ENCODE assay signal across 8 cellular contexts in genomic region chr15:63122002-63122893, GRCh38. TPM values are rescaled to one million over a fixed set of nuclear protein-coding genes. Genes with fewer than 3 reads are reported as not detected.
DNase-seq lines count a peak whose midpoint lies in the region; ATAC-seq, FAIRE-seq and TF ChIP-seq lines count a peak whose summit lies in the region.

No MANE protein-coding gene starts in this region.

- DNase-seq in NK-92 treated with Interleukin-12 subunit alpha and Interleukin-12 subunit beta, amount 100 ng/mL, for 24 hours (lab: John Stamatoyannopoulos, UW): peak; percentile 77
- DNase-seq in NK-92 (lab: John Stamatoyannopoulos, UW; ENCODE audit: unreplicated experiment): no peak
- peak; percentile 19 for DNase-seq in NCI-H2196 (lab: John Stamatoyannopoulos, UW; ENCODE audit: unreplicated experiment)
- DNase-seq in activated CD4-positive, CD25-positive, alpha-beta regulatory T cell treated with anti-CD3 and anti-CD28 coated beads, Interleukin-2, amount 50 U/mL, for 72 hours: peak; percentile 80
- DNase-seq in central memory CD8-positive, alpha-beta T cell (ENCODE audit: low spot score in 2 of 2): peak; percentile 58 to 66
- DNase-seq in kidney: peak; percentile 95
- DNase-seq in stimulated activated CD4-positive, alpha-beta T cell treated with anti-CD3 and anti-CD28 coated beads, Interleukin-15, amount 100 ng/mL, for 1 hour (ENCODE audit: low read depth in 1 of 2, low spot score in 1 of 2): peak; percentile 24 to 54

- no peaks in the 10 kb centered on the region for H3K9me3 ChIP-seq in kidney (ENCODE audit: control insufficient read depth in 1 of 2, low read length in 2 of 2)

- H3K4me3 ChIP-seq in kidney (ENCODE audit: low read length in 2 of 2): peak overlapping the region; percentile 83 to 87

- H3K9ac ChIP-seq in kidney (ENCODE audit: low read length in 2 of 2): peak overlapping the region; percentile 47 to 80

- no peaks in the 10 kb centered on the region for H3K4me1 ChIP-seq in kidney (ENCODE audit: control insufficient read depth in 1 of 2, insufficient read depth in 1 of 2, low read depth in 1 of 2, low read length in 2 of 2)

- H3K27ac ChIP-seq in kidney (ENCODE audit: low read depth in 2 of 2, low read length in 2 of 2): peak overlapping the region; percentile 88 to 91

- peak; percentile 84 for ATAC-seq in HG02981 (IDR thresholded peaks at IDR 0.05; ENCODE audit: unreplicated experiment)
- peak; percentile 84 for ATAC-seq in central memory CD8-positive, alpha-beta T cell (replicated peaks; ENCODE audit: extremely low read depth, poor library complexity, severe bottlenecking)

- H3K36me3 Mint-ChIP-seq in central memory CD8-positive, alpha-beta T cell (ENCODE audit: insufficient read depth): peaks cover 11% of the 10 kb centered on the region

- peak overlapping the region; percentile 80 for H3K4me3 Mint-ChIP-seq in central memory CD8-positive, alpha-beta T cell

- no peak overlapping the region for H3K27ac Mint-ChIP-seq in central memory CD8-positive, alpha-beta T cell (ENCODE audit: low read depth)

- FAIRE-seq in kidney (lab: Jason Lieb, UNC): no peak

- H3K4me1 Mint-ChIP-seq in central memory CD8-positive, alpha-beta T cell: peaks cover 22% of the 10 kb centered on the region

- H3K27me3 Mint-ChIP-seq in central memory CD8-positive, alpha-beta T cell: no peaks in the 10 kb centered on the region

- intact Hi-C loops in kidney (cut with DNase I): no loop called here

- peaks cover 10% of the 10 kb centered on the region for H3K9me3 Mint-ChIP-seq in central memory CD8-positive, alpha-beta T cell

- TF ChIP-seq CTCF in kidney (IDR thresholded peaks at IDR 0.05; ENCODE audit: borderline replicate concordance, extremely low read depth, insufficient read depth): peak; percentile 11

- H3K36me3 ChIP-seq in kidney (ENCODE audit: control insufficient read depth in 1 of 2, insufficient read depth in 2 of 2, low read length in 2 of 2): no peaks in the 10 kb centered on the region

RNA-seq across cellular contexts. Expression of gene LACTB, which starts 0.6 kb away (rescaled TPM):
- total RNA-seq in kidney: 17.6 TPM
- 16.8 TPM for polyA plus RNA-seq in kidney (ENCODE audit: insufficient read depth, low read depth, low replicate concordance)

RNA-seq across cellular contexts. Expression of gene RPS27L, which starts 35.0 kb away (rescaled TPM):
- total RNA-seq in kidney: 120 TPM
- 372 TPM for polyA plus RNA-seq in kidney (ENCODE audit: insufficient read depth, low read depth, low replicate concordance)
